13 cellular contexts compared by ENCODE assay signal in genomic region chr7:40008218-40008815, GRCh38. TPM values are rescaled to one million over a fixed set of nuclear protein-coding genes. Genes with fewer than 3 reads are reported as not detected.
DNase-seq lines count a peak whose midpoint lies in the region; ATAC-seq, FAIRE-seq and TF ChIP-seq lines count a peak whose summit lies in the region.
"Had no signal": no experiment of that assay in that cellular context is flagged by ENCODE, and none has a peak within 500 bp of the region (broad histone marks: within the 10 kb centered on the region; RNA-seq: fewer than 3 reads in every experiment).

No MANE protein-coding gene starts in this region.

- H3K27ac ChIP-seq in Panc1 (ENCODE audit: low read length), result no peak overlapping the region
- no peak overlapping the region for H3K27ac ChIP-seq in endothelial cell of umbilical vein (ENCODE audit: insufficient read depth, low read depth, low read length)
- H3K27ac ChIP-seq: SK-N-MC had no signal

- POLR2A ChIA-PET in Panc1 (lab: Charles Lee) (interaction anchor here (0.6 kb wide), 1 partner anchor 112 kb away, joined by 3 read pairs; no protein-coding TSS in a partner anchor), endothelial cell of umbilical vein (lab: Charles Lee) (no interaction called here)

- FAIRE-seq in endothelial cell of umbilical vein (lab: Jason Lieb, UNC), result no peak

- H3K36me3 Mint-ChIP-seq in activated naive CD8-positive, alpha-beta T cell treated with anti-CD3 and anti-CD28 coated beads, Interleukin-2, amount 50 U/mL, for 24 hours (ENCODE audit: low read depth), result peaks cover 19% of the 10 kb centered on the region

- dilution Hi-C loops in endothelial cell of umbilical vein (cut with MboI; ENCODE audit: extremely low pct_ligation_motif_present, low sequenced_read_pairs), result no loop called here

- no peaks in the 10 kb centered on the region for H3K9me3 Mint-ChIP-seq in activated naive CD8-positive, alpha-beta T cell treated with anti-CD3 and anti-CD28 coated beads, Interleukin-2, amount 50 U/mL, for 24 hours
- H3K9me3 Mint-ChIP-seq: natural killer cell treated with Interleukin-12 subunit alpha and Interleukin-12 subunit beta and Interleukin-15 and Interleukin-18, amount 100 ng/mL, for 72 hours had no signal

- H3K9ac ChIP-seq in endothelial cell of umbilical vein (replicated peaks; ENCODE audit: extremely low read depth, insufficient read depth, low read length), result no peak overlapping the region

- TF ChIP-seq CTCF in Panc1 (IDR thresholded peaks at IDR 0.05) (no peak), endothelial cell of umbilical vein (IDR thresholded peaks at IDR 0.05; ENCODE audit: extremely low read depth in 1 of 2, insufficient read depth in 1 of 2, low read depth in 1 of 2, low read length in 2 of 2) (no peak)

- BruUV-seq in Panc1 (replicated peaks; lab: Mats Ljungman, UMichigan) (no TSS peak), endothelial cell of umbilical vein (replicated peaks; lab: Mats Ljungman, UMichigan) (no TSS peak)

- no peaks in the 10 kb centered on the region for H3K27me3 Mint-ChIP-seq in activated naive CD8-positive, alpha-beta T cell treated with anti-CD3 and anti-CD28 coated beads, Interleukin-2, amount 50 U/mL, for 24 hours
- H3K27me3 Mint-ChIP-seq: natural killer cell treated with Interleukin-12 subunit alpha and Interleukin-12 subunit beta and Interleukin-15 and Interleukin-18, amount 100 ng/mL, for 72 hours had no signal

- H3K4me1 Mint-ChIP-seq in activated naive CD8-positive, alpha-beta T cell treated with anti-CD3 and anti-CD28 coated beads, Interleukin-2, amount 50 U/mL, for 24 hours, result peaks cover 6% of the 10 kb centered on the region

- H3K9me1 ChIP-seq in endothelial cell of umbilical vein (replicated peaks; ENCODE audit: control insufficient read depth, extremely low read depth, insufficient read depth, low read length), result no peaks in the 10 kb centered on the region

- H3K27me3 ChIP-seq in Panc1 (ENCODE audit: control insufficient read depth, insufficient read depth, low read length), result no peaks in the 10 kb centered on the region
- H3K27me3 ChIP-seq in endothelial cell of umbilical vein (ENCODE audit: control insufficient read depth in 2 of 2, insufficient read depth in 2 of 2, low read length in 2 of 2), result no peaks in the 10 kb centered on the region

- no peak for ATAC-seq in Panc1
- ATAC-seq in activated naive CD8-positive, alpha-beta T cell treated with anti-CD3 and anti-CD28 coated beads, Interleukin-2, amount 50 U/mL, for 24 hours, result no peak
- ATAC-seq: natural killer cell treated with Interleukin-12 subunit alpha and Interleukin-12 subunit beta and Interleukin-15 and Interleukin-18, amount 100 ng/mL, for 72 hours had no signal

- intact Hi-C loops in Panc1 (cut with micrococcal nuclease; ENCODE audit: unreplicated experiment) (no loop called here), endothelial cell of umbilical vein (cut with micrococcal nuclease) (no loop called here), posterior vena cava (cut with DNase I) (no loop called here)

- H3K4me2 ChIP-seq in endothelial cell of umbilical vein (ENCODE audit: insufficient read depth, low read length), result no peak overlapping the region

- H3K27ac Mint-ChIP-seq in activated naive CD8-positive, alpha-beta T cell treated with anti-CD3 and anti-CD28 coated beads, Interleukin-2, amount 50 U/mL, for 24 hours, result no peak overlapping the region

- H3K79me2 ChIP-seq in endothelial cell of umbilical vein (ENCODE audit: control insufficient read depth, insufficient read depth, low read length), result no peaks in the 10 kb centered on the region

- DNase-seq in EH (ENCODE audit: low read depth) (peak; percentile 75), Panc1 (ENCODE audit: low read depth, low spot score) (peak; percentile 7), endothelial cell of umbilical vein (ENCODE audit: low read depth, low spot score) (peak; percentile 8), myocyte (ENCODE audit: low read depth) (peak; percentile 33), posterior vena cava (ENCODE audit: low spot score) (no peak), NCI-H2227 (lab: John Stamatoyannopoulos, UW; ENCODE audit: unreplicated experiment) (no peak)
- DNase-seq in activated naive CD8-positive, alpha-beta T cell treated with anti-CD3 and anti-CD28 coated beads, Interleukin-2, amount 50 U/mL, for 24 hours, result no peak
- DNase-seq in activated CD8-positive, alpha-beta memory T cell treated with anti-CD3 and anti-CD28 coated beads for 24 hours, result no peak
- DNase-seq: activated CD4-positive, alpha-beta T cell treated with anti-CD3 and anti-CD28 coated beads for 1 hour; NCI-H1105 treated with DMSO at 0.1 percent for 48 hours; NCI-H69 had no signal

- no peak overlapping the region for H3K4me3 ChIP-seq in Panc1 (ENCODE audit: low read depth in 2 of 2, low read length in 2 of 2)
- no peak overlapping the region for H3K4me3 ChIP-seq in endothelial cell of umbilical vein (replicated peaks in 1 of 3; ENCODE audit: insufficient read depth in 1 of 3, low read depth in 1 of 3, low read length in 3 of 3)
- H3K4me3 ChIP-seq: SK-N-MC had no signal

- TF ChIP-seq POLR2A in endothelial cell of umbilical vein (IDR thresholded peaks at IDR 0.05; ENCODE audit: low read depth, low read length), result no peak

- no peak overlapping the region for H2AFZ ChIP-seq in endothelial cell of umbilical vein (ENCODE audit: low read depth, low read length)

- in situ Hi-C loops in Panc1 (cut with HindIII; ENCODE audit: low pct_unique_long_range_greater_than_20kb, low sequenced_read_pairs), result no loop called here

- H3K4me1 ChIP-seq in Panc1 (ENCODE audit: control insufficient read depth, insufficient read depth, low read length) (no peaks in the 10 kb centered on the region), endothelial cell of umbilical vein (ENCODE audit: control insufficient read depth, extremely low read depth, insufficient read depth, low read length) (no peaks in the 10 kb centered on the region)

- CTCF ChIA-PET in Panc1 (lab: Charles Lee), result no interaction called here
- CTCF ChIA-PET in endothelial cell of umbilical vein (lab: Charles Lee), result interaction anchor here (1.0 to 1.3 kb wide), 2 partner anchors 44 to 112 kb away, joined by 4 read pairs; no protein-coding TSS in a partner anchor

- no peaks in the 10 kb centered on the region for H4K20me1 ChIP-seq in endothelial cell of umbilical vein (replicated peaks; ENCODE audit: control insufficient read depth, extremely low read depth, insufficient read depth, low read length)

- no peaks in the 10 kb centered on the region for H3K36me3 ChIP-seq in Panc1 (ENCODE audit: control insufficient read depth, insufficient read depth, low read length)
- H3K36me3 ChIP-seq in endothelial cell of umbilical vein (ENCODE audit: control insufficient read depth in 2 of 2, extremely low read depth in 1 of 2, insufficient read depth in 2 of 2, low read length in 2 of 2), result no peaks in the 10 kb centered on the region

- H3K9me3 ChIP-seq in Panc1 (ENCODE audit: control insufficient read depth, insufficient read depth, low read depth, low read length), result no peaks in the 10 kb centered on the region
- H3K9me3 ChIP-seq in endothelial cell of umbilical vein (replicated peaks; ENCODE audit: control insufficient read depth, insufficient read depth, low read length), result no peaks in the 10 kb centered on the region

- H3K4me3 Mint-ChIP-seq in activated naive CD8-positive, alpha-beta T cell treated with anti-CD3 and anti-CD28 coated beads, Interleukin-2, amount 50 U/mL, for 24 hours, result no peak overlapping the region
- H3K4me3 Mint-ChIP-seq: natural killer cell treated with Interleukin-12 subunit alpha and Interleukin-12 subunit beta and Interleukin-15 and Interleukin-18, amount 100 ng/mL, for 72 hours had no signal

TF ChIP-seq in endothelial cell of umbilical vein, 7 proteins besides CTCF, POLR2A, EP300 and RAD21:
- TF ChIP-seq MYC (IDR thresholded peaks at IDR 0.05; ENCODE audit: low read depth, low read length), result no peak
- no peak for TF ChIP-seq JUN (IDR thresholded peaks at IDR 0.05; ENCODE audit: borderline replicate concordance, insufficient read depth, insufficient read length, low read depth)
- no peak for TF ChIP-seq EZH2 (IDR thresholded peaks at IDR 0.05; ENCODE audit: borderline replicate concordance, low read depth, low read length, severe bottlenecking)
- TF ChIP-seq FOS (IDR thresholded peaks at IDR 0.05; ENCODE audit: borderline replicate concordance, insufficient read depth, low read length), result no peak
- no peak for TF ChIP-seq POLR2AphosphoS5 (IDR thresholded peaks at IDR 0.05; ENCODE audit: insufficient read depth, low read depth, low read length)
- TF ChIP-seq MAX (IDR thresholded peaks at IDR 0.05; ENCODE audit: insufficient read depth, insufficient read length), result no peak
- no peak for TF ChIP-seq GATA2 (IDR thresholded peaks at IDR 0.05; ENCODE audit: insufficient read depth, insufficient read length, low read depth, low read length)

RNA-seq across cellular contexts. Expression of gene CDK13, which starts 58.3 kb away (rescaled TPM):
- total RNA-seq in Panc1 (2021; ENCODE audit: unreplicated experiment) (52.0 TPM), endothelial cell of umbilical vein (50.7 and 56.7 TPM in 2 replicates), myocyte (52.6 and 52.9 TPM in 2 replicates), posterior vena cava (10 to 100 TPM; 44.9 to 45.4 TPM)
- polyA plus RNA-seq in Panc1 (2012; ENCODE audit: insufficient read length), result 26.2 TPM
- 22.8 and 24.5 TPM in 2 replicates for polyA plus RNA-seq in endothelial cell of umbilical vein
- 22.9 and 23.9 TPM in 2 replicates for polyA plus RNA-seq in endothelial cell of umbilical vein (2011; cell fraction: cytosol; rRNA removed)
- polyA plus RNA-seq in endothelial cell of umbilical vein (2011; cell fraction: nucleus; rRNA removed), result 78.8 and 84.5 TPM in 2 replicates
- 28.1 and 38.4 TPM in 2 replicates for polyA plus RNA-seq in endothelial cell of umbilical vein (2012)
- 70.7 and 72.8 TPM in 2 replicates for polyA minus RNA-seq in endothelial cell of umbilical vein
- polyA minus RNA-seq in endothelial cell of umbilical vein (2011; cell fraction: cytosol; rRNA and poly(A)+ RNA removed), result 25.2 TPM
- 91.0 and 122 TPM in 2 replicates for polyA minus RNA-seq in endothelial cell of umbilical vein (2011; cell fraction: nucleus; rRNA and poly(A)+ RNA removed)
- 29.4 TPM for polyA plus RNA-seq in myocyte (2012)

Comparison
In these comparisons a context has a peak if more than half of its experiments do, and no peak if none do; other contexts are left out.
1. DNase-seq: peak in EH (single experiment), Panc1 (single experiment), endothelial cell of umbilical vein (single experiment) and myocyte (single experiment); none in activated naive CD8-positive, alpha-beta T cell treated with anti-CD3 and anti-CD28 coated beads, Interleukin-2, amount 50 U/mL, for 24 hours (single experiment), activated CD8-positive, alpha-beta memory T cell treated with anti-CD3 and anti-CD28 coated beads for 24 hours (single experiment), posterior vena cava (single experiment) and NCI-H2227 (single experiment).